20 cellular contexts compared by ENCODE assay signal in genomic region chr2:166960702-166961101, GRCh38.
"Had no signal": no experiment of that assay in that cellular context is flagged by ENCODE, and none has a peak within 500 bp of the region (broad histone marks: within the 10 kb centered on the region; RNA-seq: fewer than 3 reads in every experiment).

No MANE protein-coding gene starts in this region.

- H3K27ac ChIP-seq: adrenal gland, KMS-11, VCaP had no signal

- H3K9me3 ChIP-seq: adrenal gland, MG63, SK-N-SH had no signal

- H3K9me3 Mint-ChIP-seq: activated CD8-positive, alpha-beta T cell treated with anti-CD3 and anti-CD28 coated beads for 36 hours; activated naive CD8-positive, alpha-beta T cell treated with anti-CD3 and anti-CD28 coated beads, Interleukin-2, amount 10 ng/mL, durations not matched to agents 7 days and 5 days had no signal

- H3K36me3 ChIP-seq: adrenal gland, MG63 had no signal

- H3K9ac ChIP-seq: KMS-11, SK-N-SH had no signal

- H3K4me1 ChIP-seq: adrenal gland had no signal

- H3K27me3 ChIP-seq: adrenal gland, MG63 had no signal

- H3K27me3 Mint-ChIP-seq: activated CD4-positive, alpha-beta T cell treated with anti-CD3 and anti-CD28 coated beads for 36 hours; activated CD8-positive, alpha-beta T cell treated with anti-CD3 and anti-CD28 coated beads for 36 hours had no signal

- H3K27ac Mint-ChIP-seq: activated CD4-positive, alpha-beta T cell treated with anti-CD3 and anti-CD28 coated beads for 36 hours; activated CD8-positive, alpha-beta T cell treated with anti-CD3 and anti-CD28 coated beads for 36 hours; activated naive CD8-positive, alpha-beta T cell treated with anti-CD3 and anti-CD28 coated beads, Interleukin-2, amount 10 ng/mL, durations not matched to agents 7 days and 5 days had no signal

- H3K4me3 Mint-ChIP-seq: activated CD4-positive, alpha-beta T cell treated with anti-CD3 and anti-CD28 coated beads for 36 hours; activated CD8-positive, alpha-beta T cell treated with anti-CD3 and anti-CD28 coated beads for 36 hours; activated naive CD8-positive, alpha-beta T cell treated with anti-CD3 and anti-CD28 coated beads, Interleukin-2, amount 10 ng/mL, durations not matched to agents 7 days and 5 days had no signal

- H3K4me2 ChIP-seq: KMS-11, SK-N-SH had no signal

- ATAC-seq: activated CD4-positive, alpha-beta T cell treated with anti-CD3 and anti-CD28 coated beads for 36 hours; activated CD8-positive, alpha-beta T cell treated with anti-CD3 and anti-CD28 coated beads for 36 hours had no signal

- DNase-seq: activated CD4-positive, alpha-beta T cell treated with anti-CD3 and anti-CD28 coated beads for 36 hours; activated CD8-positive, alpha-beta memory T cell treated with anti-CD3 and anti-CD28 coated beads, Interleukin-2, amount 50 U/mL, for 4 hours; activated CD8-positive, alpha-beta T cell treated with anti-CD3 and anti-CD28 coated beads for 36 hours; activated naive CD4-positive, alpha-beta T cell treated with anti-CD3 and anti-CD28 coated beads, Interleukin-2, amount 50 U/mL, for 16 hours; activated naive CD8-positive, alpha-beta T cell treated with anti-CD3 and anti-CD28 coated beads, Interleukin-2, amount 10 ng/mL, durations not matched to agents 7 days and 5 days; adrenal gland; anterior cingulate cortex; MG63; MV-4-11; NCI-H1092 treated with DMSO at 0.1 percent for 48 hours; NCI-H1436 treated with DMSO at 0.1 percent for 48 hours; NCI-H187; NCI-H2081; NCI-H2171; NCI-H2227 treated with DMSO at 0.1 percent for 48 hours; NCI-H526 treated with DMSO at 0.1 percent for 48 hours; SK-N-SH; T-helper 1 cell had no signal

- H3K9me2 ChIP-seq: SK-N-SH had no signal

- H3K4me3 ChIP-seq: adrenal gland, MG63 had no signal

- H3K36me3 Mint-ChIP-seq: activated naive CD8-positive, alpha-beta T cell treated with anti-CD3 and anti-CD28 coated beads, Interleukin-2, amount 10 ng/mL, durations not matched to agents 7 days and 5 days had no signal
